28 cellular contexts compared by ENCODE assay signal in genomic region chr7:131252976-131253375, GRCh38.
"Had no signal": no experiment of that assay in that cellular context is flagged by ENCODE, and none has a peak within 500 bp of the region (broad histone marks: within the 10 kb centered on the region; RNA-seq: fewer than 3 reads in every experiment).

No MANE protein-coding gene starts in this region.

- H3K27me3 Mint-ChIP-seq: type B pancreatic cell had no signal

- H3K4me3 Mint-ChIP-seq: stimulated activated effector memory CD8-positive, alpha-beta T cell treated with anti-CD3 and anti-CD28 coated beads, Interleukin-12 subunit alpha, Interleukin-12 subunit beta, amount 100 ng/mL, for 72 hours; stimulated activated memory B cell treated with anti-CD40 and anti-IgM and Interleukin-4, amounts not matched to agents 10 μg/mL and 1 μg/mL and 100 μg/mL, for 72 hours; stimulated activated naive B cell treated with anti-CD40 and anti-IgM and Interleukin-4, amounts not matched to agents 10 μg/mL and 1 μg/mL and 100 μg/mL, for 72 hours; stimulated activated naive CD8-positive, alpha-beta T cell treated with anti-CD3 and anti-CD28 coated beads, Interleukin-15, amount 100 ng/mL, for 72 hours; stimulated activated naive CD8-positive, alpha-beta T cell treated with anti-CD3 and anti-CD28 coated beads, Interleukin-15, Interleukin-2, amounts not matched to agents 100 ng/mL and 50 ng/mL, for 24 hours; type B pancreatic cell had no signal

- H3K27me3 ChIP-seq: stomach, suprapubic skin, testis, thyroid gland, tibial artery, tibial nerve, upper lobe of left lung, upper lobe of right lung, uterus, vagina had no signal

- H3K4me3 ChIP-seq: stomach, suprapubic skin, testis, thoracic aorta, thyroid gland, tibial artery, tibial nerve, transverse colon, upper lobe of left lung, upper lobe of right lung, uterus, vagina had no signal

- H3K27ac Mint-ChIP-seq: stimulated activated memory B cell treated with anti-CD40 and anti-IgM and Interleukin-4, amounts not matched to agents 10 μg/mL and 1 μg/mL and 100 μg/mL, for 72 hours; stimulated activated naive B cell treated with anti-CD40 and anti-IgM and Interleukin-4, amounts not matched to agents 10 μg/mL and 1 μg/mL and 100 μg/mL, for 72 hours; stimulated activated naive CD8-positive, alpha-beta T cell treated with anti-CD3 and anti-CD28 coated beads, Interleukin-15, amount 100 ng/mL, for 72 hours; stimulated activated naive CD8-positive, alpha-beta T cell treated with anti-CD3 and anti-CD28 coated beads, Interleukin-15, Interleukin-2, amounts not matched to agents 100 ng/mL and 50 ng/mL, for 24 hours; type B pancreatic cell had no signal

- H3K9me3 ChIP-seq: testis, thoracic aorta, upper lobe of right lung had no signal

- DNase-seq: stimulated activated CD4-positive, alpha-beta T cell treated with anti-CD3 and anti-CD28 coated beads, Interleukin-2, amount 100 ng/mL, for 48 hours; stimulated activated CD4-positive, alpha-beta T cell treated with anti-CD3 and anti-CD28 coated beads, Interleukin-4, amount 100 ng/mL, for 1 hour; stimulated activated CD4-positive, alpha-beta T cell treated with anti-CD3 and anti-CD28 coated beads, Interleukin-4, amount 100 ng/mL, for 24 hours; stimulated activated CD4-positive, alpha-beta T cell treated with anti-CD3 and anti-CD28 coated beads, Interleukin-4, amount 100 ng/mL, for 4 hours; stimulated activated CD8-positive, alpha-beta memory T cell treated with anti-CD3 and anti-CD28 coated beads, Interleukin-4, amount 100 ng/mL, for 48 hours; stimulated activated naive B cell treated with anti-CD40 and anti-IgM and Interleukin-4, amounts not matched to agents 10 μg/mL and 1 μg/mL and 100 μg/mL, for 72 hours; stimulated activated naive CD4-positive, alpha-beta T cell; stimulated activated naive CD4-positive, alpha-beta T cell treated with Interleukin-2 at 50 U/mL for 16 hours; stimulated activated naive CD8-positive, alpha-beta T cell treated with anti-CD3 and anti-CD28 coated beads, Interleukin-15, amount 100 ng/mL, for 72 hours; stimulated activated naive CD8-positive, alpha-beta T cell treated with anti-CD3 and anti-CD28 coated beads, Interleukin-15, Interleukin-2, amounts not matched to agents 100 U/mL and 50 U/mL, for 24 hours; stomach; substantia nigra; testis; thyroid gland; tibial artery; transverse colon; trophoblast cell; upper lobe of left lung; upper lobe of right lung; uterus had no signal

- H3K4me1 ChIP-seq: stomach, suprapubic skin, testis, transverse colon, uterus, vagina had no signal

- H3K4me1 Mint-ChIP-seq: stimulated activated memory B cell treated with anti-CD40 and anti-IgM and Interleukin-4, amounts not matched to agents 10 μg/mL and 1 μg/mL and 100 μg/mL, for 72 hours; stimulated activated naive B cell treated with anti-CD40 and anti-IgM and Interleukin-4, amounts not matched to agents 10 μg/mL and 1 μg/mL and 100 μg/mL, for 72 hours; stimulated activated naive CD8-positive, alpha-beta T cell treated with anti-CD3 and anti-CD28 coated beads, Interleukin-15, amount 100 ng/mL, for 72 hours had no signal

- H3K36me3 ChIP-seq: stomach, suprapubic skin, thoracic aorta, thyroid gland, tibial artery, tibial nerve, transverse colon, upper lobe of left lung, upper lobe of right lung, uterus, vagina had no signal

- H3K27ac ChIP-seq: stomach, suprapubic skin, testis, thoracic aorta, thyroid gland, tibial artery, tibial nerve, transverse colon, upper lobe of left lung, upper lobe of right lung, uterus, vagina had no signal

- ATAC-seq: stimulated activated effector memory CD8-positive, alpha-beta T cell treated with anti-CD3 and anti-CD28 coated beads, Interleukin-12 subunit alpha, Interleukin-12 subunit beta, amount 100 ng/mL, for 72 hours; stimulated activated memory B cell treated with anti-CD40 and anti-IgM and Interleukin-4, amounts not matched to agents 10 μg/mL and 1 μg/mL and 100 μg/mL, for 72 hours; stimulated activated naive B cell treated with anti-CD40 and anti-IgM and Interleukin-4, amounts not matched to agents 10 μg/mL and 1 μg/mL and 100 μg/mL, for 72 hours; stimulated activated naive CD8-positive, alpha-beta T cell treated with anti-CD3 and anti-CD28 coated beads, Interleukin-15, amount 100 ng/mL, for 72 hours; stimulated activated naive CD8-positive, alpha-beta T cell treated with anti-CD3 and anti-CD28 coated beads, Interleukin-15, Interleukin-2, amounts not matched to agents 100 U/mL and 50 U/mL, for 24 hours; upper lobe of right lung had no signal

- H3K36me3 Mint-ChIP-seq: stimulated activated effector memory CD8-positive, alpha-beta T cell treated with anti-CD3 and anti-CD28 coated beads, Interleukin-12 subunit alpha, Interleukin-12 subunit beta, amount 100 ng/mL, for 72 hours; type B pancreatic cell had no signal
